In genomic region chr18:70376914-70377258, GRCh38 we compare ENCODE assay signal across 23 cellular contexts.
DNase-seq lines count a peak whose midpoint lies in the region; ATAC-seq, FAIRE-seq and TF ChIP-seq lines count a peak whose summit lies in the region.
"Had no signal": no experiment of that assay in that cellular context is flagged by ENCODE, and none has a peak within 500 bp of the region (broad histone marks: within the 10 kb centered on the region; RNA-seq: fewer than 3 reads in every experiment).

No MANE protein-coding gene starts in this region.

- peak overlapping the region; percentile 72 for H3K4me2 ChIP-seq in A549

- peak overlapping the region; percentile 92 to 97 for H3K27ac ChIP-seq in A549
- H3K27ac ChIP-seq in mesodermal cell (ENCODE audit: low read depth, low read length, severe bottlenecking) = peak overlapping the region; percentile 3
- H3K27ac ChIP-seq: BLaER1 treated with 17β-estradiol and CSF1 and Interleukin-3, amounts not matched to agents 10 nM and 100 nM; ovary; sigmoid colon had no signal

- DNase-seq in A549 (ENCODE audit: low read depth in 1 of 2, low spot score in 1 of 2) (peak; percentile 70 to 96), NCI-H526 (lab: John Stamatoyannopoulos, UW) (peak; percentile 90 to 93), epithelial cell of proximal tubule (ENCODE audit: low read depth) (peak; percentile 88), NCI-H1436 treated with DMSO at 0.1 percent for 48 hours (lab: John Stamatoyannopoulos, UW) (no peak)
- no peak for DNase-seq in activated CD4-positive, alpha-beta T cell treated with anti-CD3 and anti-CD28 coated beads, Interleukin-2, amount 50 U/mL, for 4 hours
- DNase-seq in central memory CD4-positive, alpha-beta T cell = no peak
- DNase-seq: activated CD8-positive, alpha-beta T cell treated with anti-CD3 and anti-CD28 coated beads, Interleukin-2, amount 10 ng/mL, durations not matched to agents 7 days and 5 days; activated naive CD4-positive, alpha-beta T cell treated with anti-CD3 and anti-CD28 coated beads, Interleukin-2, amount 10 ng/mL, durations not matched to agents 7 days and 5 days; activated T-cell treated with anti-CD3 and anti-CD28 coated beads, Interleukin-2, amount 50 U/mL, for 48 hours; aorta; DMS 273 treated with DMSO at 0.1 percent for 48 hours; effector memory CD8-positive, alpha-beta T cell; GDM1; glutamatergic neuron; NCI-H1105 treated with DMSO at 0.1 percent for 48 hours; NCI-H2107; NCI-H510A; ovary; sigmoid colon had no signal

- H3K4me1 ChIP-seq in A549 (peaks cover 76% of the 10 kb centered on the region), mesodermal cell (ENCODE audit: control insufficient read depth, insufficient read depth, low read length, poor library complexity, severe bottlenecking) (peaks cover 35% of the 10 kb centered on the region)
- H3K4me1 ChIP-seq: sigmoid colon had no signal

- FAIRE-seq in A549 (lab: Jason Lieb, UNC) = peak; percentile 28

- no peak for TF ChIP-seq POLR2A in A549 (IDR thresholded peaks at IDR 0.05; ENCODE audit: low read length)

- H3K36me3 ChIP-seq in mesodermal cell (ENCODE audit: control insufficient read depth, insufficient read depth, low read length) = no peaks in the 10 kb centered on the region
- H3K36me3 ChIP-seq: BLaER1 treated with 17β-estradiol and CSF1 and Interleukin-3, amounts not matched to agents 10 nM and 100 nM; ovary; sigmoid colon had no signal

- no peak for TF ChIP-seq RAD21 in A549 (conservative IDR thresholded peaks at IDR 0.05 in 1 of 2, IDR thresholded peaks at IDR 0.05 in 1 of 2)

- 1% methylated on average over 4 of the region's 4 CpGs for WGBS in A549 (ENCODE audit: missing lambda C conversion rate)
- 100% methylated on average over 1 of the region's 4 CpGs; no CpG with 5 or more reads in 1 of the 2 experiments for WGBS in mesodermal cell (ENCODE audit: insufficient coverage in 2 of 2), 2 experiments

- peaks cover 13% of the 10 kb centered on the region; the same call in 2 of the 3 replicates for H3K9me3 ChIP-seq in A549
- no peaks in the 10 kb centered on the region for H3K9me3 ChIP-seq in mesodermal cell (ENCODE audit: control insufficient read depth, low read length)
- H3K9me3 ChIP-seq: ovary, sigmoid colon had no signal

- ATAC-seq in A549 (peak; percentile 71 to 83), GM21529 (IDR thresholded peaks at IDR 0.05; ENCODE audit: unreplicated experiment) (no peak)
- ATAC-seq: activated CD4-positive, CD25-positive, alpha-beta regulatory T cell treated with anti-CD3 and anti-CD28 coated beads, Interleukin-2, amount 50 U/mL, for 24 hours; activated CD8-positive, alpha-beta T cell treated with anti-CD3 and anti-CD28 coated beads, Interleukin-2, amount 10 ng/mL, durations not matched to agents 7 days and 5 days; effector memory CD8-positive, alpha-beta T cell had no signal

- CTCF ChIA-PET in A549 (lab: Yijun Ruan, JAX) = interaction anchor here (0.9 kb wide), 1 partner anchor 74 kb away, joined by 3 read pairs; no protein-coding TSS in a partner anchor

- POLR2A ChIA-PET in A549 (lab: Yijun Ruan, JAX) = interaction anchor here (0.8 to 1.3 kb wide), 4 partner anchors 19 to 54 kb away, joined by 3 to 8 read pairs (median 5); no protein-coding TSS in a partner anchor

- H3K4me3 ChIP-seq in A549 (no peak overlapping the region), epithelial cell of proximal tubule (ENCODE audit: low read depth, low read length) (no peak overlapping the region), mesodermal cell (ENCODE audit: extremely low read depth, insufficient read depth, low read length, poor library complexity, severe bottlenecking) (no peak overlapping the region)
- H3K4me3 ChIP-seq: BLaER1 treated with 17β-estradiol and CSF1 and Interleukin-3, amounts not matched to agents 10 nM and 100 nM; ovary; sigmoid colon had no signal

- no peak for TF ChIP-seq CTCF in A549 (IDR thresholded peaks at IDR 0.05)
- no peak for TF ChIP-seq CTCF in epithelial cell of proximal tubule (conservative IDR thresholded peaks at IDR 0.05; ENCODE audit: low read depth, low read length)

- TF ChIP-seq EP300 in A549 (IDR thresholded peaks at IDR 0.05) = no peak

TF ChIP-seq in A549, 52 proteins besides CTCF, POLR2A, EP300 and RAD21:
- TF ChIP-seq CEBPB (IDR thresholded peaks at IDR 0.05) = 0 out of 4 replicates have a peak, but pooled peaks of 1 of the 2 experiments have one; percentile 5
- no peak for TF ChIP-seq NPAS2 (CRISPR knock-in tag; IDR thresholded peaks at IDR 0.05; ENCODE audit: borderline replicate concordance)
- no peak for TF ChIP-seq FOXS1 (CRISPR knock-in tag; IDR thresholded peaks at IDR 0.05)
- TF ChIP-seq NR3C1 (IDR thresholded peaks at IDR 0.05) = no peak
- no peak for TF ChIP-seq ZNF302 (CRISPR knock-in tag; IDR thresholded peaks at IDR 0.05)
- no peak for TF ChIP-seq KDM5A (IDR thresholded peaks at IDR 0.05)
- peak in 1 of 2 experiments; percentile 21; a peak in 1 of 5 replicates for TF ChIP-seq JUN (IDR thresholded peaks at IDR 0.05)

Comparison
In these comparisons a context has a peak if more than half of its experiments do, and no peak if none do; other contexts are left out.
1. DNase-seq: peak in A549 (2 of 2), NCI-H526 (2 of 2) and epithelial cell of proximal tubule (single experiment); none in activated CD4-positive, alpha-beta T cell treated with anti-CD3 and anti-CD28 coated beads, Interleukin-2, amount 50 U/mL, for 4 hours (0 of 2), central memory CD4-positive, alpha-beta T cell (single experiment) and NCI-H1436 treated with DMSO at 0.1 percent for 48 hours (single experiment).